9 cellular contexts compared by ENCODE assay signal in the genomic region with DNA sequence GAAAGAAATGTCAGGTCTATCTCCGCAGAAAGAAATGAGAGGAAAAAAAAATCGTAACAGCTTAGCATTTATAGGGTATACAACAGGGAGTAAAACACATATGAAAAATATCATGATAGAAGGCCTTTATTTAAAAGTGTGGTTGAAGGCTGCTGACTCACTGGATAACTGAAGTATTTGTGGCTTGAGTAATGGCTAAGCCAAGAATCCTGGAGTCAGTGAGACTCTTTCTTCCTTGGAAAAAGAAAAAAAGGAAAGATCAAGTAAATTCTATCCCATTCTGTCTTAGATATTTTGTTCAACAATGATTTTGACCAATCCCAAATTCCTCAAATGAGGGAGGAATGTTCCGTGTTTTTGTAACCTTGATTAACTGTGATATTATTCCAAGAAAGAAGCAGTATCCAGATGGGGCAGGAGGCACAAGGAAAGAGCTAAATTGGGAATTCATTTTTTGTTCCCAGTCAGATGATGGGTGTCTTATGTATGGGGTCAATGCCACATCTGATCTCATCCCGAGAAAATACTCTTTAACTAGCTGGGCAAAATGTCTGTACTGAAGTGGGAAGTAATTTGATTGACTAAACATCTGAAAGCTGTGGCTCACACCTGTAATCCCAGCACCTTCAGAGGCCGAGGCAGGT.
DNase-seq lines count a peak whose midpoint lies in the region; ATAC-seq and TF ChIP-seq lines count a peak whose summit lies in the region.
"Had no signal": no experiment of that assay in that cellular context is flagged by ENCODE, and none has a peak within 500 bp of the region (broad histone marks: within the 10 kb centered on the region; RNA-seq: fewer than 3 reads in every experiment).

No MANE protein-coding gene starts in this region.

- TF ChIP-seq CTCF in epithelial cell of esophagus (IDR thresholded peaks at IDR 0.05; ENCODE audit: insufficient read depth, low read depth, low read length, missing control alignments) (no peak), GM20000 (IDR thresholded peaks at IDR 0.05; ENCODE audit: extremely low read depth, missing control alignments) (no peak)

- H3K4me3 Mint-ChIP-seq in stimulated activated effector memory CD8-positive, alpha-beta T cell treated with anti-CD3 and anti-CD28 coated beads, Interleukin-12 subunit alpha, Interleukin-12 subunit beta, amount 100 ng/mL, for 72 hours, result no peak overlapping the region

- peak; percentile 98 for DNase-seq in EH (ENCODE audit: low read depth)
- peak; percentile 87 for DNase-seq in RKO (ENCODE audit: low spot score)
- DNase-seq in epithelial cell of esophagus (ENCODE audit: low read depth), result peak; percentile 62
- DNase-seq in trophoblast cell, result peak; percentile 29 to 58
- DNase-seq in GM20000 (ENCODE audit: low spot score), result no peak
- DNase-seq in stimulated activated effector memory CD8-positive, alpha-beta T cell treated with anti-CD3 and anti-CD28 coated beads, Interleukin-12 subunit alpha, Interleukin-12 subunit beta, amount 100 ng/mL, for 72 hours (ENCODE audit: low spot score in 2 of 2), result no peak
- DNase-seq: NCI-H526 had no signal

- no peak overlapping the region for H3K9ac ChIP-seq in trophoblast cell (ENCODE audit: low read length)

- H4K12ac ChIP-seq in trophoblast cell (ENCODE audit: low read depth, low read length), result no peak overlapping the region

- peaks cover 2% of the 10 kb centered on the region for H3K9me3 Mint-ChIP-seq in stimulated activated effector memory CD8-positive, alpha-beta T cell treated with anti-CD3 and anti-CD28 coated beads, Interleukin-12 subunit alpha, Interleukin-12 subunit beta, amount 100 ng/mL, for 72 hours

- H3K79me2 ChIP-seq in trophoblast cell (ENCODE audit: control insufficient read depth, insufficient read depth, low read length, poor library complexity), result no peaks in the 10 kb centered on the region

- H3K27ac ChIP-seq in trophoblast cell (ENCODE audit: low read depth, low read length), result peak overlapping the region; percentile 53

- no peak overlapping the region for H3K14ac ChIP-seq in trophoblast cell (ENCODE audit: low read length)

- H3K9me3 ChIP-seq in trophoblast cell (ENCODE audit: insufficient read depth, low read depth, low read length), result no peaks in the 10 kb centered on the region

- no peaks in the 10 kb centered on the region for H3K4me1 Mint-ChIP-seq in stimulated activated effector memory CD8-positive, alpha-beta T cell treated with anti-CD3 and anti-CD28 coated beads, Interleukin-12 subunit alpha, Interleukin-12 subunit beta, amount 100 ng/mL, for 72 hours

- peaks cover 0 to 2% of the 10 kb centered on the region in 2 experiments for H3K4me1 ChIP-seq in trophoblast cell (ENCODE audit: control insufficient read depth in 1 of 2, insufficient read depth in 2 of 2, low read length in 2 of 2)

- H2AK5ac ChIP-seq in trophoblast cell (ENCODE audit: low read length), result peak overlapping the region; percentile 62

- no peak overlapping the region for H3K27ac Mint-ChIP-seq in stimulated activated effector memory CD8-positive, alpha-beta T cell treated with anti-CD3 and anti-CD28 coated beads, Interleukin-12 subunit alpha, Interleukin-12 subunit beta, amount 100 ng/mL, for 72 hours

- H2BK5ac ChIP-seq in trophoblast cell (ENCODE audit: low read depth, low read length, poor library complexity), result no peak overlapping the region

- H3K79me1 ChIP-seq in trophoblast cell (ENCODE audit: low read length), result peaks cover 4% of the 10 kb centered on the region

- no peak overlapping the region for H3K23ac ChIP-seq in trophoblast cell (ENCODE audit: low read length)

- no peak overlapping the region for H4K91ac ChIP-seq in trophoblast cell (ENCODE audit: low read depth, low read length)

- H2BK12ac ChIP-seq in trophoblast cell (ENCODE audit: low read length), result no peak overlapping the region

- H3K4ac ChIP-seq in trophoblast cell (ENCODE audit: low read depth, low read length), result no peak overlapping the region

- H4K8ac ChIP-seq in trophoblast cell (ENCODE audit: low read depth, low read length), result peak overlapping the region; percentile 34

- H2BK120ac ChIP-seq in trophoblast cell (ENCODE audit: insufficient read depth, low read length, poor library complexity), result peak overlapping the region; percentile 29

- no peak overlapping the region for H3K4me3 ChIP-seq in epithelial cell of esophagus (ENCODE audit: low read length)
- no peak overlapping the region for H3K4me3 ChIP-seq in trophoblast cell (ENCODE audit: low read depth, low read length)

- H3K4me2 ChIP-seq in trophoblast cell (ENCODE audit: low read length), result no peak overlapping the region

- H3K27me3 ChIP-seq in trophoblast cell (ENCODE audit: insufficient read depth, low read length), result no peaks in the 10 kb centered on the region

- H3K36me3 ChIP-seq in trophoblast cell (ENCODE audit: control insufficient read depth in 1 of 2, insufficient read depth in 2 of 2, low read length in 2 of 2), result no peaks in the 10 kb centered on the region

- ATAC-seq in GM21529 (IDR thresholded peaks at IDR 0.05; ENCODE audit: unreplicated experiment), result no peak
- ATAC-seq in GM21423 (IDR thresholded peaks at IDR 0.05; ENCODE audit: unreplicated experiment), result no peak
- ATAC-seq in stimulated activated effector memory CD8-positive, alpha-beta T cell treated with anti-CD3 and anti-CD28 coated beads, Interleukin-12 subunit alpha, Interleukin-12 subunit beta, amount 100 ng/mL, for 72 hours, result no peak

- no peak overlapping the region for H2AFZ ChIP-seq in trophoblast cell (ENCODE audit: insufficient read depth, low read length, poor library complexity)

- WGBS in trophoblast cell (ENCODE audit: extremely low coverage, insufficient coverage, insufficient read length), result no CpG with 5 or more reads among the region's 5 CpGs

- no peaks in the 10 kb centered on the region for H3K36me3 Mint-ChIP-seq in stimulated activated effector memory CD8-positive, alpha-beta T cell treated with anti-CD3 and anti-CD28 coated beads, Interleukin-12 subunit alpha, Interleukin-12 subunit beta, amount 100 ng/mL, for 72 hours

- no peak overlapping the region for H3K18ac ChIP-seq in trophoblast cell (ENCODE audit: low read length)

Comparison
In these comparisons a context has a peak if more than half of its experiments do, and no peak if none do; other contexts are left out.
1. DNase-seq: peak in EH (single experiment), RKO (single experiment), epithelial cell of esophagus (single experiment) and trophoblast cell (2 of 2); none in GM20000 (single experiment) and stimulated activated effector memory CD8-positive, alpha-beta T cell treated with anti-CD3 and anti-CD28 coated beads, Interleukin-12 subunit alpha, Interleukin-12 subunit beta, amount 100 ng/mL, for 72 hours (0 of 2).